ENCODE assay signal across 14 cellular contexts in genomic region chr15:60568883-60569495, GRCh38.
DNase-seq lines count a peak whose midpoint lies in the region; ATAC-seq and TF ChIP-seq lines count a peak whose summit lies in the region.
"Had no signal": no experiment of that assay in that cellular context is flagged by ENCODE, and none has a peak within 500 bp of the region (broad histone marks: within the 10 kb centered on the region; RNA-seq: fewer than 3 reads in every experiment).

No MANE protein-coding gene starts in this region.

- H3K27ac ChIP-seq in CD4-positive, alpha-beta T cell (ENCODE audit: low read depth, low read length), result peak overlapping the region; percentile 52
- peak overlapping the region; percentile 18 for H3K27ac ChIP-seq in muscle layer of duodenum (ENCODE audit: low read length)
- H3K27ac ChIP-seq: parathyroid adenoma had no signal

- H3K9me3 ChIP-seq in CD4-positive, alpha-beta T cell (ENCODE audit: control insufficient read depth, low read length), result no peaks in the 10 kb centered on the region
- no peaks in the 10 kb centered on the region for H3K9me3 ChIP-seq in muscle layer of duodenum (ENCODE audit: control insufficient read depth in 1 of 2, low read length in 2 of 2)
- H3K9me3 ChIP-seq: BE2C, colonic mucosa had no signal

- POLR2A ChIA-PET in CD4-positive, alpha-beta T cell (lab: Charles Lee), result interaction anchor here (0.6 to 13.1 kb wide), 9 partner anchors 14 to 89 kb away, joined by 3 to 240 read pairs (median 3); no protein-coding TSS in a partner anchor
- POLR2A ChIA-PET in activated CD4-positive, alpha-beta memory T cell treated with anti-CD3 and anti-CD28 coated beads, Interleukin-2, amount 10 ng/mL, durations not matched to agents 7 days and 5 days (lab: Charles Lee), result interaction anchor here (0.9 to 34.6 kb wide), 7 partner anchors 8 to 171 kb away, joined by 3 to 678 read pairs (median 8); partner anchors contain the start of gene ANXA2

- peaks cover 95% of the 10 kb centered on the region for H3K4me1 Mint-ChIP-seq in CD4-positive, alpha-beta T cell (ENCODE audit: low read depth)
- H3K4me1 Mint-ChIP-seq in activated CD4-positive, alpha-beta memory T cell treated with anti-CD3 and anti-CD28 coated beads, Interleukin-2, amount 10 ng/mL, durations not matched to agents 7 days and 5 days, result peaks cover 91% of the 10 kb centered on the region
- H3K4me1 Mint-ChIP-seq in CD14-positive monocyte, result no peaks in the 10 kb centered on the region

- H3K27me3 Mint-ChIP-seq in CD4-positive, alpha-beta T cell, result no peaks in the 10 kb centered on the region
- no peaks in the 10 kb centered on the region for H3K27me3 Mint-ChIP-seq in activated CD4-positive, alpha-beta memory T cell treated with anti-CD3 and anti-CD28 coated beads, Interleukin-2, amount 10 ng/mL, durations not matched to agents 7 days and 5 days
- H3K27me3 Mint-ChIP-seq in CD14-positive monocyte (ENCODE audit: low read depth in 3 of 3), result no peaks in the 10 kb centered on the region

- peaks cover 42% of the 10 kb centered on the region for H3K36me3 Mint-ChIP-seq in CD4-positive, alpha-beta T cell (ENCODE audit: low read depth)
- H3K36me3 Mint-ChIP-seq in activated CD4-positive, alpha-beta memory T cell treated with anti-CD3 and anti-CD28 coated beads, Interleukin-2, amount 10 ng/mL, durations not matched to agents 7 days and 5 days (ENCODE audit: low read depth), result peaks cover 51% of the 10 kb centered on the region
- H3K36me3 Mint-ChIP-seq in CD14-positive monocyte, result no peaks in the 10 kb centered on the region

- H3K4me3 Mint-ChIP-seq in CD4-positive, alpha-beta T cell, result peak overlapping the region; percentile 56
- H3K4me3 Mint-ChIP-seq in activated CD4-positive, alpha-beta memory T cell treated with anti-CD3 and anti-CD28 coated beads, Interleukin-2, amount 10 ng/mL, durations not matched to agents 7 days and 5 days, result peak overlapping the region; percentile 26
- no peak overlapping the region for H3K4me3 Mint-ChIP-seq in CD14-positive monocyte

- no peaks in the 10 kb centered on the region for H3K9me3 Mint-ChIP-seq in CD4-positive, alpha-beta T cell
- no peaks in the 10 kb centered on the region for H3K9me3 Mint-ChIP-seq in activated CD4-positive, alpha-beta memory T cell treated with anti-CD3 and anti-CD28 coated beads, Interleukin-2, amount 10 ng/mL, durations not matched to agents 7 days and 5 days
- H3K9me3 Mint-ChIP-seq in CD14-positive monocyte, result no peaks in the 10 kb centered on the region

- CTCF ChIA-PET in CD4-positive, alpha-beta T cell (lab: Charles Lee), result interaction anchor here (0.9 to 2.0 kb wide), 7 partner anchors 12 to 348 kb away, joined by 3 to 15 read pairs (median 5); no protein-coding TSS in a partner anchor
- CTCF ChIA-PET in activated CD4-positive, alpha-beta memory T cell treated with anti-CD3 and anti-CD28 coated beads, Interleukin-2, amount 10 ng/mL, durations not matched to agents 7 days and 5 days (lab: Charles Lee), result interaction anchor here (1.1 to 5.1 kb wide), 6 partner anchors 16 to 210 kb away, joined by 3 to 34 read pairs (median 5); no protein-coding TSS in a partner anchor

- H3K27ac Mint-ChIP-seq in CD4-positive, alpha-beta T cell, result peak overlapping the region; percentile 84
- peak overlapping the region; percentile 82 for H3K27ac Mint-ChIP-seq in activated CD4-positive, alpha-beta memory T cell treated with anti-CD3 and anti-CD28 coated beads, Interleukin-2, amount 10 ng/mL, durations not matched to agents 7 days and 5 days
- H3K27ac Mint-ChIP-seq in CD14-positive monocyte, result peak overlapping the region in 1 of 7 donors; percentile 52

- H3K4me1 ChIP-seq in muscle layer of duodenum (ENCODE audit: control insufficient read depth in 1 of 2, insufficient read depth in 2 of 2, low read length in 2 of 2), result no peaks in the 10 kb centered on the region
- H3K4me1 ChIP-seq: colonic mucosa had no signal

- no peaks in the 10 kb centered on the region for H3K36me3 ChIP-seq in muscle layer of duodenum (ENCODE audit: control insufficient read depth in 1 of 2, insufficient read depth in 2 of 2, low read length in 2 of 2)
- H3K36me3 ChIP-seq: BE2C, colonic mucosa had no signal

- H3K27me3 ChIP-seq in CD4-positive, alpha-beta T cell (ENCODE audit: control insufficient read depth, insufficient read depth, low read length), result no peaks in the 10 kb centered on the region
- H3K27me3 ChIP-seq in muscle layer of duodenum (ENCODE audit: low read depth, low read length), result no peaks in the 10 kb centered on the region
- H3K27me3 ChIP-seq: colonic mucosa had no signal

- TF ChIP-seq CTCF in CD4-positive, alpha-beta T cell (IDR thresholded peaks at IDR 0.05), result no peak
- no peak for TF ChIP-seq CTCF in CD14-positive monocyte (IDR thresholded peaks at IDR 0.05)

- DNase-seq in CD4-positive, alpha-beta T cell, result no peak
- DNase-seq in activated CD4-positive, alpha-beta memory T cell treated with anti-CD3 and anti-CD28 coated beads, Interleukin-2, amount 10 ng/mL, durations not matched to agents 7 days and 5 days, result no peak
- DNase-seq in GM03348 (ENCODE audit: low spot score), result no peak
- DNase-seq in CD14-positive monocyte (ENCODE audit: low spot score), result no peak
- no peak for DNase-seq in GOT3 (lab: John Stamatoyannopoulos, UW)
- DNase-seq: activated CD8-positive, alpha-beta memory T cell treated with anti-CD3 and anti-CD28 coated beads, Interleukin-2, amount 50 U/mL, for 48 hours; BE2C; colonic mucosa; DMS79; NK-92 treated with Interleukin-12 subunit alpha and Interleukin-12 subunit beta, amount 100 ng/mL, for 24 hours had no signal

- intact Hi-C loops in CD4-positive, alpha-beta T cell (cut with DNase I, micrococcal nuclease), result no loop called here
- intact Hi-C loops in CD14-positive monocyte (cut with micrococcal nuclease), result no loop called here

- no peak overlapping the region for H3K4me3 ChIP-seq in muscle layer of duodenum (ENCODE audit: low read depth in 1 of 2, low read length in 2 of 2)
- H3K4me3 ChIP-seq: colonic mucosa had no signal

- peak; percentile 7 for ATAC-seq in CD4-positive, alpha-beta T cell (ENCODE audit: poor library complexity)
- ATAC-seq in GM18867 (IDR thresholded peaks at IDR 0.05; ENCODE audit: unreplicated experiment) (peak; percentile 25), GM19035 (IDR thresholded peaks at IDR 0.05; ENCODE audit: unreplicated experiment) (no peak)

Comparison
In these comparisons a context has a peak if more than half of its experiments do, and no peak if none do; other contexts are left out.
1. H3K4me3 Mint-ChIP-seq: peak in CD4-positive, alpha-beta T cell (single experiment) and activated CD4-positive, alpha-beta memory T cell treated with anti-CD3 and anti-CD28 coated beads, Interleukin-2, amount 10 ng/mL, durations not matched to agents 7 days and 5 days (single experiment); none in CD14-positive monocyte (0 of 2).